ENCODE assay signal across 1 cellular context in the genomic region with DNA sequence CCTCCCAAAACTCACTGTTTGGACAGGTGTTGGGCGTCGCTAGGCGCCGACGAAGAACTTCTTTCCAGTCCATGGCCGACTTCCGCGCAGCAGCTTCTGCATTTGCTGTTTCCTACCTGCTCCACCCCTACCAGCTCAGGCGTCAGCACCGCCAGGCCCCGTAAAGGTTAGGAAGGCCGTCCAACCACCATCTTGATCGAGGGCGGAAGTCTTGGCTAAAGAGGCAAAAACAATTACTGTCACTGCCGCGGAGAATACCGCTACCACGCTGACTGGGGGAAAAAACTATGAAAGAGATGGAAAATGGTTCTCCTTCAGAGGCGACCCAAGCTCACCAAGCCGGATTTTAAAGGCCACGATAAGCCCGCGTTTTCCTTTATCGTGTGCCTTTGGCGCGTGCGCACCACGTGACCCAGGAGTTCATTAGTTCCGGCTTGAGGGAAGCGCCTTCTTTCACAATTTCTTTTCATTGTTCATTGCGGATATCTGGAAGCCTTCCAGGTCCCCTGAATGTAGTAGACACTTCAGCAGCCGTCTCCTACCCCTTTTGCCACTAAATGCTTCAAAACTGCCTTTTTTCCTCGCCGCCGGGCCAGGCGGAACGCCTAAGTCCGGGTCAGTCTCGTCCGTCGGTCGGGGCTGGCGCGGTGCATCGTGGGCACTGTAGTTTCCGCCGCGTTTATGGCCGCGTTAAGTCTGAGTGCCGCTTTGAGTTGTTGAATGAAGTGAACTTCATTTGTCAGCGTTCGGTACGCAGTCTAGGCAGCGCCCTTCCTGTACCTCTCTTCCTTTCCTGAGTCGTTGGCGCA.
A peak's percentile ranks its signal among the peaks of the same experiment; 100 is the strongest.
TF ChIP-seq lines count a peak whose summit lies in the region.

TSS of gene PPP2R3C (minus strand) at position 104 of the 809 bp plus-strand sequence. CDS start at position 73, 31 bp downstream.
TSS of gene PRORP (plus strand) at position 666 of the 809 bp plus-strand sequence. CDS start 694 bp downstream, outside the sequence.

TF ChIP-seq in HepG2, 621 proteins besides CTCF, POLR2A, EP300 and RAD21 (continued from another document and continues in another):
- TF ChIP-seq, protein P1, sequence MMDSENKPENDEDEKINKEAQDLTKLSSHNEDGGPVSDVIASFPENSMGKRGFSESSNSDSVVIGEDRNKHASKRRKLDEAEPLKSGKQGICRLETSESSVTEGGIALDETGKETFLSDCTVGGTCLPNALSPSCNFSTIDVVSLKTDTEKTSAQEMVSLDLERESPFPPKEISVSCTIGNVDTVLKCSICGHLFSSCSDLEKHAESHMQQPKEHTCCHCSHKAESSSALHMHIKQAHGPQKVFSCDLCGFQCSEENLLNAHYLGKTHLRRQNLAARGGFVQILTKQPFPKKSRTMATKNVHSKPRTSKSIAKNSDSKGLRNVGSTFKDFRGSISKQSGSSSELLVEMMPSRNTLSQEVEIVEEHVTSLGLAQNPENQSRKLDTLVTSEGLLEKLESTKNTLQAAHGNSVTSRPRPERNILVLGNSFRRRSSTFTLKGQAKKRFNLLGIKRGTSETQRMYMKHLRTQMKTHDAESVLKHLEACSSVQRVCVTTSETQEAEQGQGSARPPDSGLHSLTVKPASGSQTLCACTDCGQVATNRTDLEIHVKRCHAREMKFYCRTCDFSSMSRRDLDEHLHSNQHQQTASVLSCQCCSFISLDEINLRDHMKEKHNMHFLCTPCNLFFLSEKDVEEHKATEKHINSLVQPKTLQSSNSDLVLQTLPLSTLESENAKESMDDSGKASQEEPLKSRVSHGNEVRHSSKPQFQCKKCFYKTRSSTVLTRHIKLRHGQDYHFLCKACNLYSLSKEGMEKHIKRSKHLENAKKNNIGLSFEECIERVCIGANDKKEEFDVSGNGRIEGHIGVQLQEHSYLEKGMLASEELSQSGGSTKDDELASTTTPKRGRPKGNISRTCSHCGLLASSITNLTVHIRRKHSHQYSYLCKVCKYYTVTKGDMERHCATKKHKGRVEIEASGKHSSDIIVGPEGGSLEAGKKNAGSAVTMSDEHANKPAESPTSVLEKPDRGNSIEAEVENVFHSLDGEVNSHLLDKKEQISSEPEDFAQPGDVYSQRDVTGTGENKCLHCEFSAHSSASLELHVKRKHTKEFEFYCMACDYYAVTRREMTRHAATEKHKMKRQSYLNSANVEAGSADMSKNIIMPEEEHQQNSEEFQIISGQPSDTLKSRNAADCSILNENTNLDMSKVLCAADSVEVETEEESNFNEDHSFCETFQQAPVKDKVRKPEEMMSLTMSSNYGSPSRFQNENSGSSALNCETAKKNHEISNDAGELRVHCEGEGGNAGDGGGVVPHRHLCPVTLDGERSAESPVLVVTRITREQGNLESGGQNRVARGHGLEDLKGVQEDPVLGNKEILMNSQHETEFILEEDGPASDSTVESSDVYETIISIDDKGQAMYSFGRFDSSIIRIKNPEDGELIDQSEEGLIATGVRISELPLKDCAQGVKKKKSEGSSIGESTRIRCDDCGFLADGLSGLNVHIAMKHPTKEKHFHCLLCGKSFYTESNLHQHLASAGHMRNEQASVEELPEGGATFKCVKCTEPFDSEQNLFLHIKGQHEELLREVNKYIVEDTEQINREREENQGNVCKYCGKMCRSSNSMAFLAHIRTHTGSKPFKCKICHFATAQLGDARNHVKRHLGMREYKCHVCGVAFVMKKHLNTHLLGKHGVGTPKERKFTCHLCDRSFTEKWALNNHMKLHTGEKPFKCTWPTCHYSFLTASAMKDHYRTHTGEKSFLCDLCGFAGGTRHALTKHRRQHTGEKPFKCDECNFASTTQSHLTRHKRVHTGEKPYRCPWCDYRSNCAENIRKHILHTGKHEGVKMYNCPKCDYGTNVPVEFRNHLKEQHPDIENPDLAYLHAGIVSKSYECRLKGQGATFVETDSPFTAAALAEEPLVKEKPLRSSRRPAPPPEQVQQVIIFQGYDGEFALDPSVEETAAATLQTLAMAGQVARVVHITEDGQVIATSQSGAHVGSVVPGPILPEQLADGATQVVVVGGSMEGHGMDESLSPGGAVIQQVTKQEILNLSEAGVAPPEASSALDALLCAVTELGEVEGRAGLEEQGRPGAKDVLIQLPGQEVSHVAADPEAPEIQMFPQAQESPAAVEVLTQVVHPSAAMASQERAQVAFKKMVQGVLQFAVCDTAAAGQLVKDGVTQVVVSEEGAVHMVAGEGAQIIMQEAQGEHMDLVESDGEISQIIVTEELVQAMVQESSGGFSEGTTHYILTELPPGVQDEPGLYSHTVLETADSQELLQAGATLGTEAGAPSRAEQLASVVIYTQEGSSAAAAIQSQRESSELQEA (CRISPR knock-in tag; IDR thresholded peaks at IDR 0.05; ENCODE audit: not compliant biosample characterization): peak; percentile 98
- peak; percentile 73; the same call in 1 of the 2 replicates for TF ChIP-seq LBX2 (CRISPR knock-in tag; IDR thresholded peaks at IDR 0.05; ENCODE audit: borderline replicate concordance)
- TF ChIP-seq CC2D1A (CRISPR knock-in tag; IDR thresholded peaks at IDR 0.05): peak; percentile 84
- peak; percentile 73 to 89; a peak in 2 of 4 replicates for TF ChIP-seq KLF16 (CRISPR knock-in tag; IDR thresholded peaks at IDR 0.05)
- TF ChIP-seq CEBPG (CRISPR knock-in tag; IDR thresholded peaks at IDR 0.05): 0 out of 2 replicates have a peak, but pooled peaks have one; percentile 4
- peak; percentile 83 for TF ChIP-seq AGO1 (IDR thresholded peaks at IDR 0.05; ENCODE audit: low read depth, low read length, poor library complexity, severe bottlenecking)
- TF ChIP-seq HNRNPH1 (optimal IDR thresholded peaks at IDR 0.05; ENCODE audit: low read depth, low read length): peak; percentile 60
- no peak; the same call in 1 of the 2 replicates for TF ChIP-seq PAWR (CRISPR knock-in tag; IDR thresholded peaks at IDR 0.05; ENCODE audit: borderline replicate concordance)
- TF ChIP-seq, protein P2, sequence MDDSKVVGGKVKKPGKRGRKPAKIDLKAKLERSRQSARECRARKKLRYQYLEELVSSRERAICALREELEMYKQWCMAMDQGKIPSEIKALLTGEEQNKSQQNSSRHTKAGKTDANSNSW (CRISPR knock-in tag; IDR thresholded peaks at IDR 0.05; ENCODE audit: borderline replicate concordance): peak; percentile 67
- peak; percentile 54; the same call in 1 of the 2 replicates for TF ChIP-seq MIXL1 (CRISPR knock-in tag; IDR thresholded peaks at IDR 0.05)
- peak; percentile 99 for TF ChIP-seq DMAP1 (CRISPR knock-in tag; IDR thresholded peaks at IDR 0.05)
- no peak for TF ChIP-seq MTA3 (CRISPR knock-in tag; IDR thresholded peaks at IDR 0.05)
- TF ChIP-seq CREB1 (IDR thresholded peaks at IDR 0.05): peak; percentile 63
- TF ChIP-seq CREB1 (CRISPR knock-in tag; IDR thresholded peaks at IDR 0.05): peak; percentile 90; the same call in 1 of the 2 replicates
- TF ChIP-seq RNF219 (CRISPR knock-in tag; IDR thresholded peaks at IDR 0.05): peak; percentile 99; the same call in 1 of the 2 replicates
- peak; percentile 97 for TF ChIP-seq SPEN (CRISPR knock-in tag; IDR thresholded peaks at IDR 0.05; ENCODE audit: low read depth)
- 0 out of 2 replicates have a peak, but pooled peaks have one; percentile 92 for TF ChIP-seq ZBTB20 (CRISPR knock-in tag; IDR thresholded peaks at IDR 0.05; ENCODE audit: borderline replicate concordance, low read depth)
- TF ChIP-seq ISX (CRISPR knock-in tag; conservative IDR thresholded peaks at IDR 0.05): peak; percentile 98; the same call in 1 of the 2 replicates
- peak; percentile 92 for TF ChIP-seq ZZZ3 (CRISPR knock-in tag; IDR thresholded peaks at IDR 0.05; ENCODE audit: borderline replicate concordance)
- peak; percentile 99 for TF ChIP-seq MAX (IDR thresholded peaks at IDR 0.05)
- peak; percentile 90 for TF ChIP-seq KMT2A (CRISPR knock-in tag; IDR thresholded peaks at IDR 0.05)
- TF ChIP-seq FOXA1 (IDR thresholded peaks at IDR 0.05): no peak
- peak; percentile 48; the same call in 1 of the 2 replicates for TF ChIP-seq FOXA1 (CRISPR knock-in tag; IDR thresholded peaks at IDR 0.05)
- peak; percentile 89; the same call in 1 of the 2 replicates for TF ChIP-seq NCOA5 (CRISPR knock-in tag; IDR thresholded peaks at IDR 0.05)
- TF ChIP-seq ZNF605 (CRISPR knock-in tag; IDR thresholded peaks at IDR 0.05): peak; percentile 99
- TF ChIP-seq ZNF619 (CRISPR knock-in tag; IDR thresholded peaks at IDR 0.05): peak; percentile 94
- peak; percentile 93 for TF ChIP-seq ATF1 (CRISPR knock-in tag; IDR thresholded peaks at IDR 0.05)
- TF ChIP-seq PHF5A (CRISPR knock-in tag; IDR thresholded peaks at IDR 0.05; ENCODE audit: low read depth, unreplicated experiment): peak; percentile 40
- TF ChIP-seq ZFY (CRISPR knock-in tag; IDR thresholded peaks at IDR 0.05): peak; percentile 93
- TF ChIP-seq JUND (CRISPR knock-in tag; IDR thresholded peaks at IDR 0.05): peak; percentile 77; the same call in 1 of the 2 replicates
- peak; percentile 87 for TF ChIP-seq ETS1 (CRISPR knock-in tag; IDR thresholded peaks at IDR 0.05)
- peak; percentile 27 for TF ChIP-seq ZNF614 (CRISPR knock-in tag; IDR thresholded peaks at IDR 0.05; ENCODE audit: borderline replicate concordance)
- peak; percentile 70 for TF ChIP-seq JUN (CRISPR knock-in tag; IDR thresholded peaks at IDR 0.05)
- TF ChIP-seq ZNF660 (CRISPR knock-in tag; IDR thresholded peaks at IDR 0.05; ENCODE audit: borderline replicate concordance, low read depth): no peak; the same call in 1 of the 2 replicates
- TF ChIP-seq ZNF878 (CRISPR knock-in tag; IDR thresholded peaks at IDR 0.05): peak; percentile 94
- TF ChIP-seq ZNF34 (CRISPR knock-in tag; IDR thresholded peaks at IDR 0.05; ENCODE audit: borderline replicate concordance): peak; percentile 98
- peak; percentile 60; the same call in 1 of the 2 replicates for TF ChIP-seq ZNF460 (CRISPR knock-in tag; IDR thresholded peaks at IDR 0.05; ENCODE audit: borderline replicate concordance)
- TF ChIP-seq, protein P3, sequence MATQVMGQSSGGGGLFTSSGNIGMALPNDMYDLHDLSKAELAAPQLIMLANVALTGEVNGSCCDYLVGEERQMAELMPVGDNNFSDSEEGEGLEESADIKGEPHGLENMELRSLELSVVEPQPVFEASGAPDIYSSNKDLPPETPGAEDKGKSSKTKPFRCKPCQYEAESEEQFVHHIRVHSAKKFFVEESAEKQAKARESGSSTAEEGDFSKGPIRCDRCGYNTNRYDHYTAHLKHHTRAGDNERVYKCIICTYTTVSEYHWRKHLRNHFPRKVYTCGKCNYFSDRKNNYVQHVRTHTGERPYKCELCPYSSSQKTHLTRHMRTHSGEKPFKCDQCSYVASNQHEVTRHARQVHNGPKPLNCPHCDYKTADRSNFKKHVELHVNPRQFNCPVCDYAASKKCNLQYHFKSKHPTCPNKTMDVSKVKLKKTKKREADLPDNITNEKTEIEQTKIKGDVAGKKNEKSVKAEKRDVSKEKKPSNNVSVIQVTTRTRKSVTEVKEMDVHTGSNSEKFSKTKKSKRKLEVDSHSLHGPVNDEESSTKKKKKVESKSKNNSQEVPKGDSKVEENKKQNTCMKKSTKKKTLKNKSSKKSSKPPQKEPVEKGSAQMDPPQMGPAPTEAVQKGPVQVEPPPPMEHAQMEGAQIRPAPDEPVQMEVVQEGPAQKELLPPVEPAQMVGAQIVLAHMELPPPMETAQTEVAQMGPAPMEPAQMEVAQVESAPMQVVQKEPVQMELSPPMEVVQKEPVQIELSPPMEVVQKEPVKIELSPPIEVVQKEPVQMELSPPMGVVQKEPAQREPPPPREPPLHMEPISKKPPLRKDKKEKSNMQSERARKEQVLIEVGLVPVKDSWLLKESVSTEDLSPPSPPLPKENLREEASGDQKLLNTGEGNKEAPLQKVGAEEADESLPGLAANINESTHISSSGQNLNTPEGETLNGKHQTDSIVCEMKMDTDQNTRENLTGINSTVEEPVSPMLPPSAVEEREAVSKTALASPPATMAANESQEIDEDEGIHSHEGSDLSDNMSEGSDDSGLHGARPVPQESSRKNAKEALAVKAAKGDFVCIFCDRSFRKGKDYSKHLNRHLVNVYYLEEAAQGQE (IDR thresholded peaks at IDR 0.05; ENCODE audit: borderline replicate concordance in 1 of 2, low read depth in 1 of 2, low read length in 2 of 2): peak in 1 of 2 experiments; percentile 57; a peak in 1 of 4 replicates
- peak; percentile 97 for TF ChIP-seq ZBTB3 (CRISPR knock-in tag; IDR thresholded peaks at IDR 0.05; ENCODE audit: borderline replicate concordance, low read depth)
- TF ChIP-seq ARNT (IDR thresholded peaks at IDR 0.05): no peak
- TF ChIP-seq, protein P4, sequence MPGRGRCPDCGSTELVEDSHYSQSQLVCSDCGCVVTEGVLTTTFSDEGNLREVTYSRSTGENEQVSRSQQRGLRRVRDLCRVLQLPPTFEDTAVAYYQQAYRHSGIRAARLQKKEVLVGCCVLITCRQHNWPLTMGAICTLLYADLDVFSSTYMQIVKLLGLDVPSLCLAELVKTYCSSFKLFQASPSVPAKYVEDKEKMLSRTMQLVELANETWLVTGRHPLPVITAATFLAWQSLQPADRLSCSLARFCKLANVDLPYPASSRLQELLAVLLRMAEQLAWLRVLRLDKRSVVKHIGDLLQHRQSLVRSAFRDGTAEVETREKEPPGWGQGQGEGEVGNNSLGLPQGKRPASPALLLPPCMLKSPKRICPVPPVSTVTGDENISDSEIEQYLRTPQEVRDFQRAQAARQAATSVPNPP (CRISPR knock-in tag; IDR thresholded peaks at IDR 0.05): peak; percentile 85; the same call in 1 of the 2 replicates
- TF ChIP-seq RBM39 (IDR thresholded peaks at IDR 0.05; ENCODE audit: low read depth, low read length, poor library complexity, severe bottlenecking): peak; percentile 94
- peak; percentile 99 for TF ChIP-seq KMT2B (CRISPR knock-in tag; IDR thresholded peaks at IDR 0.05)
